Comparison of ENCODE assay signal across 8 cellular contexts in the genomic region with DNA sequence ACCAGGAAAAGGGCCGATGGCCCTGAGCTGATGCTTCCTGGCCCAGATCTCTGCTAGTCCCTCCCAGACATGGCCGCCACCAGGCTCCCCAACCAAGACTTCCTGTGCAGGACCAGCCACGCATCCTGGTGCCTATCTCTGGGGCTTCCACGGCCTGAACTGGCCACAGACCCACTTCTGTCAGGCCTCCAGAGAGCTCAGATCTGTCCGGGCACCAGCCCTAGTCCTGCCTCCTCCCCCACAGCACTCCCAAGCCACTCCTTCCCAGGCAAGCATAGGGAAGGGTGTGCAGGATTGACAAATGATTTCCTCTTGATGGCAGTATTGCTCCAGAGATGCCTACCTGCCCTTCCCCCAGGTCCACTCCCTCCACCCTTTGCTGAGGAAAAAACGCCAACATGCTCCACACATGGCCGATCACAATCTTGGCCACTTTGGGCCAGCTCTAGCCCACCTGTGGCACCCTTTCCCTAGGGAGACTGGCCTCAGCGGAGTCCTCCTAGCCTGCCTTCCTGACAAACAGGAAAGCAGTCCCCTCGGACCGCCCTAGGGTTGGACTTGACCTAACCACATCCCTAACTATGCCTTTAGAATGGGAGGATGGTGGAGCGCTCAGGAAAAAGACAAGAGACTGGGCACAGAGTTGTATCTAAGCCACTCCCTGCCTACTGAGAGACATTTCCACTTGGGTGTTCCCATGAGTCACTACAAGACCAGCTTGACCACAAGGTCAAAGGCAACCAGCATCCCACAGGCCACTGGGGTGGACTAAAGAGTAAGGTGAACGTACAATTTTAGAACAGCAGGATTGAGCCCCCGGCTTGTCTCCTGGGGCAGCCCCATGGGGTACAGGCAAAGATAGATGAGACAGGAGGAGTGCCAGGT.
DNase-seq lines count a peak whose midpoint lies in the region; ATAC-seq and TF ChIP-seq lines count a peak whose summit lies in the region.

No MANE protein-coding gene starts in this region.

- H2AFZ ChIP-seq in HCT116 (ENCODE audit: low read depth, low read length, poor library complexity, severe bottlenecking), result no peak overlapping the region

- BruUV-seq in HCT116 (replicated peaks; lab: Mats Ljungman, UMichigan), result no TSS peak

- H3K27ac ChIP-seq in HCT116 (ENCODE audit: low read depth, low read length), result peak overlapping the region; percentile 29; the same call in 1 of the 2 replicates
- no peak overlapping the region for H3K27ac ChIP-seq in SJCRH30

- no peaks in the 10 kb centered on the region for H3K9me3 ChIP-seq in HCT116 (ENCODE audit: control insufficient read depth in 1 of 2, insufficient read depth in 1 of 2, low read depth in 1 of 2, low read length in 2 of 2)
- H3K9me3 ChIP-seq in SJCRH30 (replicated peaks), result 0 out of 2 replicates have a peak, but pooled peaks cover 4% of the 10 kb centered on the region

- H3K27me3 ChIP-seq in HCT116 (ENCODE audit: insufficient read depth, low read length) (no peaks in the 10 kb centered on the region), kidney epithelial cell (ENCODE audit: control insufficient read depth, insufficient read depth, low read length) (peaks cover 7% of the 10 kb centered on the region), SJCRH30 (no peaks in the 10 kb centered on the region)

- no peaks in the 10 kb centered on the region for H4K20me1 ChIP-seq in HCT116 (ENCODE audit: insufficient read depth)

- TF ChIP-seq POLR2A in HCT116 (IDR thresholded peaks at IDR 0.05; ENCODE audit: borderline replicate concordance, extremely low read depth, insufficient read depth, insufficient read length), result no peak

- peak overlapping the region; percentile 62 for H3K4me2 ChIP-seq in HCT116 (ENCODE audit: low read length)

- TF ChIP-seq CTCF in HCT116 (IDR thresholded peaks at IDR 0.05 in 2 of 3, conservative IDR thresholded peaks at IDR 0.05 in 1 of 3; ENCODE audit: borderline replicate concordance in 1 of 3, insufficient read depth in 1 of 3, low read depth in 2 of 3, low read length in 2 of 3) (peak in 2 of 3 experiments; percentile 15 to 25; a peak in 1 of 6 replicates), kidney epithelial cell (IDR thresholded peaks at IDR 0.05; ENCODE audit: insufficient read depth, low read length, poor library complexity, severe bottlenecking) (peak; percentile 23)

- RAD21 ChIA-PET in HCT116 (lab: Charles Lee; ENCODE audit: low non-redundant PET in 1 of 2, low total read pairs in 2 of 2, uncharacterized antibody in 2 of 2, unreplicated experiment in 2 of 2), result interaction anchor here in 1 of 2 experiments (0.7 kb wide), 1 partner anchor 416 kb away, joined by 3 read pairs; no protein-coding TSS in a partner anchor

- intact Hi-C loops in HCT116 (cut with micrococcal nuclease), result no loop called here

- H3K4me3 ChIP-seq in HCT116 (replicated peaks in 1 of 2; ENCODE audit: low read depth in 1 of 2, low read length in 2 of 2) (peak overlapping the region in 1 of 2 experiments; percentile 26; a peak in 2 of 4 replicates), kidney epithelial cell (ENCODE audit: low read depth, low read length) (peak overlapping the region; percentile 17), SJCRH30 (no peak overlapping the region)

- no peak overlapping the region for H3K9ac ChIP-seq in HCT116 (ENCODE audit: low read length)

- H3K4me1 ChIP-seq in HCT116 (ENCODE audit: control insufficient read depth in 1 of 2, insufficient read depth in 2 of 2, low read length in 2 of 2) (peaks cover 0 to 23% of the 10 kb centered on the region in 2 experiments; a peak in 3 of 4 replicates), SJCRH30 (no peaks in the 10 kb centered on the region)

- H3K36me3 ChIP-seq in HCT116 (ENCODE audit: control insufficient read depth in 1 of 2, insufficient read depth in 2 of 2, low read length in 2 of 2) (no peaks in the 10 kb centered on the region), kidney epithelial cell (ENCODE audit: control insufficient read depth, insufficient read depth, low read length) (no peaks in the 10 kb centered on the region), SJCRH30 (peaks cover 15% of the 10 kb centered on the region)

- CTCF ChIA-PET in HCT116 (lab: Charles Lee), result no interaction called here

- ATAC-seq in GM18499 (IDR thresholded peaks at IDR 0.05; ENCODE audit: insufficient read depth, unreplicated experiment) (peak; percentile 54), HCT116 (peak; percentile 81), HG02588 (IDR thresholded peaks at IDR 0.05; ENCODE audit: unreplicated experiment) (no peak)

- no peaks in the 10 kb centered on the region for H3K9me2 ChIP-seq in HCT116 (ENCODE audit: insufficient read depth)

- POLR2A ChIA-PET in HCT116 (lab: Charles Lee), result no interaction called here

- peaks cover 12% of the 10 kb centered on the region; the same call in 1 of the 2 replicates for H3K79me2 ChIP-seq in HCT116 (ENCODE audit: insufficient read depth, low read length)

- DNase-seq in HCT116 (ENCODE audit: low read depth, low spot score) (peak; percentile 40), NCI-H1417 (lab: John Stamatoyannopoulos, UW) (peak; percentile 87 to 99 (median 95)), anterior cingulate cortex (lab: John Stamatoyannopoulos, UW) (peak in 45 of 58 donors; percentile 0 to 93 (median 69)), kidney epithelial cell (ENCODE audit: low read depth) (peak; percentile 29), ureter (ENCODE audit: low spot score) (peak; percentile 77), SJCRH30 (no peak)

- peak; percentile 41 for TF ChIP-seq RAD21 in HCT116 (IDR thresholded peaks at IDR 0.05; ENCODE audit: low read depth)

TF ChIP-seq in HCT116, 20 proteins besides CTCF, POLR2A, EP300 and RAD21:
- TF ChIP-seq SP1 (IDR thresholded peaks at IDR 0.05; ENCODE audit: low read depth) (no peak), SRF (IDR thresholded peaks at IDR 0.05; ENCODE audit: low read depth) (no peak), TCF7L2 (IDR thresholded peaks at IDR 0.05; ENCODE audit: borderline replicate concordance, extremely low read depth, insufficient read depth, insufficient read length) (no peak), POLR2AphosphoS5 (IDR thresholded peaks at IDR 0.05; ENCODE audit: low read depth, low read length) (no peak), EZH2phosphoT487 (IDR thresholded peaks at IDR 0.05; ENCODE audit: borderline replicate concordance) (no peak), CBX3 (IDR thresholded peaks at IDR 0.05; ENCODE audit: low read depth) (no peak), ZFX (IDR thresholded peaks at IDR 0.05) (no peak), ELF1 (IDR thresholded peaks at IDR 0.05; ENCODE audit: borderline replicate concordance, low read depth) (no peak), CEBPB (IDR thresholded peaks at IDR 0.05; ENCODE audit: low read depth) (no peak), EGR1 (IDR thresholded peaks at IDR 0.05; ENCODE audit: low read depth) (no peak), YY1 (IDR thresholded peaks at IDR 0.05; ENCODE audit: extremely low read depth, insufficient replicate concordance, low read depth, low read length) (no peak)
- TF ChIP-seq, protein P1, sequence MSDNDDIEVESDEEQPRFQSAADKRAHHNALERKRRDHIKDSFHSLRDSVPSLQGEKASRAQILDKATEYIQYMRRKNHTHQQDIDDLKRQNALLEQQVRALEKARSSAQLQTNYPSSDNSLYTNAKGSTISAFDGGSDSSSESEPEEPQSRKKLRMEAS (IDR thresholded peaks at IDR 0.05), result no peak
- TF ChIP-seq, protein P2, sequence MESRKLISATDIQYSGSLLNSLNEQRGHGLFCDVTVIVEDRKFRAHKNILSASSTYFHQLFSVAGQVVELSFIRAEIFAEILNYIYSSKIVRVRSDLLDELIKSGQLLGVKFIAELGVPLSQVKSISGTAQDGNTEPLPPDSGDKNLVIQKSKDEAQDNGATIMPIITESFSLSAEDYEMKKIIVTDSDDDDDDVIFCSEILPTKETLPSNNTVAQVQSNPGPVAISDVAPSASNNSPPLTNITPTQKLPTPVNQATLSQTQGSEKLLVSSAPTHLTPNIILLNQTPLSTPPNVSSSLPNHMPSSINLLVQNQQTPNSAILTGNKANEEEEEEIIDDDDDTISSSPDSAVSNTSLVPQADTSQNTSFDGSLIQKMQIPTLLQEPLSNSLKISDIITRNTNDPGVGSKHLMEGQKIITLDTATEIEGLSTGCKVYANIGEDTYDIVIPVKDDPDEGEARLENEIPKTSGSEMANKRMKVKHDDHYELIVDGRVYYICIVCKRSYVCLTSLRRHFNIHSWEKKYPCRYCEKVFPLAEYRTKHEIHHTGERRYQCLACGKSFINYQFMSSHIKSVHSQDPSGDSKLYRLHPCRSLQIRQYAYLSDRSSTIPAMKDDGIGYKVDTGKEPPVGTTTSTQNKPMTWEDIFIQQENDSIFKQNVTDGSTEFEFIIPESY (IDR thresholded peaks at IDR 0.05; ENCODE audit: extremely low read depth, insufficient replicate concordance, low read length), result no peak

Comparison
In these comparisons a context has a peak if more than half of its experiments do, and no peak if none do; other contexts are left out.
1. DNase-seq: peak in HCT116 (single experiment), NCI-H1417 (3 of 3), anterior cingulate cortex (45 of 58), kidney epithelial cell (single experiment) and ureter (single experiment); none in SJCRH30 (0 of 2).